ENCODE assay signal across 9 cellular contexts in the genomic region with DNA sequence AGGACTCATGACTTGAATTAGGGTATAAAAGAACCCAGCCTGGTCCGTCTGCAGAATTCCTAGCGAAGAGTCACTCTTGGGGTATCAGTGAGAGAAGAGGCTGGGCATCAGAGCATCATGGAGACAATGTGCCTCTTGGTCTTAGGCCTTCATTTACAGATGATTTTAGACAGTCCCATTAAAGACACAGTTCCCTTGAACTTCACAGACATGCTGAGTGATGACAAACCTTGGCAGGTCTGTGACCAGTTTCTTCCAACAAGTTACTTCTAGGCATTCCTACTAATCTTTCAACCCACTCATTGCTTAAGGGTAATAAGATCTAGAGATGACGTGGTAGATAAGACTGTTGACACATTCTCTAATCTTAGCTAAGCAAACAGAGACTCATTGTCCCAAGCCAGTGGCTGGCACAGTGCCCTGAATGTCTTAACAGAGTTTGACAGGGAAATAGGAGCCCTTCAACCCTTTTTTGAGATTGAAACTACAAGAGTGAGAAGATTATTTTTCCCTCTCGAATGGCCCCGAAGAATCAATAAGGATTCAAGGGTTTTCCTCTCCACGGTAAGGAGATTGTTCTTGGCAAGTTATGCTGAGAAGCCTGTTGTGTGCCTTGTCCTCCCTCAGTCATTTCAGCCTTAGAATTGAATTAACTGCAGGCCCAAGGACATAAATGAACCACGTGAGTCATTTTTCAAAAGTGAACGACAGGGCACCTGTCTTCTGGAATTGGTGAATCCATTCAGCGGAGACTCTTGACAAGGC.
DNase-seq lines count a peak whose midpoint lies in the region; ATAC-seq and FAIRE-seq lines count a peak whose summit lies in the region.
"Had no signal": no experiment of that assay in that cellular context is flagged by ENCODE, and none has a peak within 500 bp of the region (broad histone marks: within the 10 kb centered on the region; RNA-seq: fewer than 3 reads in every experiment).

No MANE protein-coding gene starts in this region.

- no peak for ATAC-seq in HG02852 (IDR thresholded peaks at IDR 0.05; ENCODE audit: unreplicated experiment)
- ATAC-seq in GM19455 (IDR thresholded peaks at IDR 0.05; ENCODE audit: unreplicated experiment), result no peak
- ATAC-seq in HG02938 (IDR thresholded peaks at IDR 0.05; ENCODE audit: unreplicated experiment), result no peak

- peak; percentile 70 for FAIRE-seq in islet of Langerhans (lab: Jason Lieb, UNC)
- FAIRE-seq: H1 had no signal

- DNase-seq in COLO829 (ENCODE audit: low spot score) (peak; percentile 79), MV-4-11 (lab: John Stamatoyannopoulos, UW) (peak; percentile 45), amniotic epithelial cell (ENCODE audit: low read depth) (peak; percentile 81)
- DNase-seq in stimulated activated CD4-positive, alpha-beta T cell treated with anti-CD3 and anti-CD28 coated beads, Interleukin-4, amount 100 ng/mL, for 24 hours, result peak; percentile 54
